In genomic region chr16:9099131-9099625, GRCh38 we compare ENCODE assay signal across 9 cellular contexts. TPM values are rescaled to one million over a fixed set of nuclear protein-coding genes. Genes with fewer than 3 reads are reported as not detected.
A peak's percentile ranks its signal among the peaks of the same experiment; 100 is the strongest.
DNase-seq lines count a peak whose midpoint lies in the region; ATAC-seq, FAIRE-seq and TF ChIP-seq lines count a peak whose summit lies in the region.
"Had no signal": no experiment of that assay in that cellular context is flagged by ENCODE, and none has a peak within 500 bp of the region (broad histone marks: within the 10 kb centered on the region; RNA-seq: fewer than 3 reads in every experiment).

No MANE protein-coding gene starts in this region.

- H3K36me3 ChIP-seq in CD4-positive, alpha-beta memory T cell (ENCODE audit: insufficient read depth, low read length) = peaks cover 30% of the 10 kb centered on the region
- peaks cover 43% of the 10 kb centered on the region for H3K36me3 ChIP-seq in GM23338 (ENCODE audit: insufficient read depth)
- H3K36me3 ChIP-seq in HepG2 (replicated peaks in 1 of 2; ENCODE audit: control insufficient read depth in 1 of 2, insufficient read depth in 2 of 2, low read length in 2 of 2) = peaks cover 30 to 70% of the 10 kb centered on the region in 2 experiments
- no peaks in the 10 kb centered on the region for H3K36me3 ChIP-seq in ovary

- peaks cover 100% of the 10 kb centered on the region for H3K4me1 ChIP-seq in CD4-positive, alpha-beta memory T cell (ENCODE audit: insufficient read depth, low read length)
- peaks cover 27% of the 10 kb centered on the region for H3K4me1 ChIP-seq in GM23338 (ENCODE audit: insufficient read depth)
- H3K4me1 ChIP-seq in HepG2 (ENCODE audit: insufficient read depth, low read length) = peaks cover 66% of the 10 kb centered on the region
- peaks cover 32% of the 10 kb centered on the region for H3K4me1 ChIP-seq in ovary (ENCODE audit: insufficient read depth)

- no peaks in the 10 kb centered on the region for H3K27me3 Mint-ChIP-seq in CD4-positive, alpha-beta memory T cell
- H3K27me3 Mint-ChIP-seq in GM23338 (ENCODE audit: insufficient read depth, low read depth, poor library complexity) (peaks cover 3% of the 10 kb centered on the region), WTC11 (ENCODE audit: low read depth) (no peaks in the 10 kb centered on the region)

- H3K36me3 Mint-ChIP-seq in CD4-positive, alpha-beta memory T cell = peaks cover 67 to 87% of the 10 kb centered on the region in 2 donors
- H3K36me3 Mint-ChIP-seq in GM23338 (ENCODE audit: low read depth) = peaks cover 93% of the 10 kb centered on the region
- H3K36me3 Mint-ChIP-seq in WTC11 = peaks cover 79% of the 10 kb centered on the region

- H2AFZ ChIP-seq in GM23338 (no peak overlapping the region), HepG2 (ENCODE audit: low read length) (no peak overlapping the region)

- H3K79me2 ChIP-seq in GM23338 (replicated peaks; ENCODE audit: insufficient read depth) (peaks cover 100% of the 10 kb centered on the region), HepG2 (ENCODE audit: insufficient read depth, low read length) (peaks cover 100% of the 10 kb centered on the region)

- no peaks in the 10 kb centered on the region for H3K9me2 ChIP-seq in GM23338 (ENCODE audit: insufficient read depth)

- intact Hi-C loops in CD4-positive, alpha-beta memory T cell (cut with micrococcal nuclease) = loop anchor here (10.0 kb wide), 1 partner anchor 474 kb away; the partner anchor contains the start of gene METTL22
- intact Hi-C loops in HepG2 (cut with micrococcal nuclease; ENCODE audit: unreplicated experiment) = loop anchor here (10.0 kb wide), 2 partner anchors 164 to 424 kb away; partner anchors contain the start of gene ABAT
- intact Hi-C loops in ovary (cut with DNase I) = no loop called here

- H3F3A ChIP-seq in GM23338 (replicated peaks; ENCODE audit: low read depth) = no peaks in the 10 kb centered on the region

- H3K9ac ChIP-seq in HepG2 (ENCODE audit: insufficient read depth, low read depth, low read length) = no peak overlapping the region

- TF ChIP-seq CTCF in GM23338 (conservative IDR thresholded peaks at IDR 0.05; ENCODE audit: low read depth in 2 of 2) = no peak
- TF ChIP-seq CTCF in WTC11 (IDR thresholded peaks at IDR 0.05) = no peak
- TF ChIP-seq CTCF in HepG2 (CRISPR knock-in tag; IDR thresholded peaks at IDR 0.05) = no peak
- no peak for TF ChIP-seq CTCF in ovary (IDR thresholded peaks at IDR 0.05)

- no peak for FAIRE-seq in HepG2 (lab: Jason Lieb, UNC)
- FAIRE-seq: H1 had no signal

- H3K27ac ChIP-seq in CD4-positive, alpha-beta memory T cell (ENCODE audit: low read depth, low read length) = no peak overlapping the region
- H3K27ac ChIP-seq in GM23338 (ENCODE audit: low read depth) = peak overlapping the region; percentile 59; the same call in 1 of the 2 replicates
- H3K27ac ChIP-seq in HepG2 (ENCODE audit: extremely low read length, insufficient read depth, low read length) = peak overlapping the region; percentile 0
- H3K27ac ChIP-seq in ovary = no peak overlapping the region

- DNase-seq in CD4-positive, alpha-beta memory T cell = no peak
- DNase-seq in GM23338 (ENCODE audit: low spot score) (no peak), WTC11 (ENCODE audit: low spot score) (no peak), HepG2 (ENCODE audit: low spot score) (peak; percentile 36), UCSD-AML1 (lab: John Stamatoyannopoulos, UW; ENCODE audit: unreplicated experiment) (no peak), DMS153 treated with DMSO at 0.1 percent for 48 hours (lab: John Stamatoyannopoulos, UW; ENCODE audit: unreplicated experiment) (no peak), ovary (no peak)

- WGBS in HepG2 (ENCODE audit: low lambda C conversion rate) = 74% methylated on average over 5 of the region's 5 CpGs
- 63 to 72% (median 65%) methylated on average over 5 of the region's 5 CpGs for WGBS in ovary, 3 donors

- H3K9me3 Mint-ChIP-seq in CD4-positive, alpha-beta memory T cell = no peaks in the 10 kb centered on the region
- no peaks in the 10 kb centered on the region for H3K9me3 Mint-ChIP-seq in GM23338
- no peaks in the 10 kb centered on the region for H3K9me3 Mint-ChIP-seq in WTC11

- TF ChIP-seq EP300 in HepG2 (IDR thresholded peaks at IDR 0.05; ENCODE audit: low read depth in 2 of 2, low read length in 2 of 2) (no peak), HepG2 (CRISPR knock-in tag; IDR thresholded peaks at IDR 0.05; ENCODE audit: borderline replicate concordance) (no peak), ovary (IDR thresholded peaks at IDR 0.05) (no peak)

- CTCF ChIA-PET in CD4-positive, alpha-beta memory T cell (lab: Charles Lee; ENCODE audit: partially characterized antibody) = no interaction called here
- CTCF ChIA-PET in WTC11 (lab: Charles Lee) = no interaction called here
- CTCF ChIA-PET in HepG2 (lab: Yijun Ruan, JAX; ENCODE audit: low intra/inter-chr PET ratio, low total read pairs) = no interaction called here

- peaks cover 97% of the 10 kb centered on the region for H4K20me1 ChIP-seq in GM23338 (replicated peaks; ENCODE audit: insufficient read depth)
- peaks cover 99% of the 10 kb centered on the region for H4K20me1 ChIP-seq in HepG2 (ENCODE audit: insufficient read depth, low read length)

- POLR2A ChIA-PET in CD4-positive, alpha-beta memory T cell (lab: Charles Lee; ENCODE audit: partially characterized antibody) = interaction anchor here (6.1 kb wide), 1 partner anchor 7 kb away, joined by 76 read pairs; the partner anchor contains the start of gene HAPSTR1
- POLR2A ChIA-PET in WTC11 (lab: Charles Lee) (no interaction called here), HepG2 (lab: Yijun Ruan, JAX) (no interaction called here)

- ATAC-seq in GM23338 (no peak), WTC11 (no peak), HepG2 (peak; percentile 10), GM21529 (IDR thresholded peaks at IDR 0.05; ENCODE audit: unreplicated experiment) (no peak)

- H3K9me3 ChIP-seq in CD4-positive, alpha-beta memory T cell (ENCODE audit: control insufficient read depth in 1 of 2, low read length in 2 of 2) = no peaks in the 10 kb centered on the region
- no peaks in the 10 kb centered on the region for H3K9me3 ChIP-seq in HepG2 (ENCODE audit: low read length)
- H3K9me3 ChIP-seq in ovary = no peaks in the 10 kb centered on the region

- no peak for TF ChIP-seq RAD21 in HepG2 (CRISPR knock-in tag; IDR thresholded peaks at IDR 0.05)

- BruUV-seq in HepG2 (replicated peaks; lab: Mats Ljungman, UMichigan) = no TSS peak

- peak overlapping the region; percentile 49 to 91 (median 63) for H3K27ac Mint-ChIP-seq in CD4-positive, alpha-beta memory T cell
- no peak overlapping the region for H3K27ac Mint-ChIP-seq in GM23338
- peak overlapping the region; percentile 79 for H3K27ac Mint-ChIP-seq in WTC11

- H3K4me2 ChIP-seq in GM23338 (no peak overlapping the region), HepG2 (ENCODE audit: low read depth, low read length) (peak overlapping the region; percentile 30)

- peaks cover 74 to 97% (median 86%) of the 10 kb centered on the region in 4 donors for H3K4me1 Mint-ChIP-seq in CD4-positive, alpha-beta memory T cell
- H3K4me1 Mint-ChIP-seq in GM23338 (peaks cover 33% of the 10 kb centered on the region), WTC11 (peaks cover 55% of the 10 kb centered on the region)

- no peaks in the 10 kb centered on the region for H3K27me3 ChIP-seq in CD4-positive, alpha-beta memory T cell (ENCODE audit: insufficient read depth, low read length)
- H3K27me3 ChIP-seq in GM23338 (ENCODE audit: insufficient read depth) = no peaks in the 10 kb centered on the region
- no peaks in the 10 kb centered on the region for H3K27me3 ChIP-seq in HepG2 (ENCODE audit: control insufficient read depth in 1 of 2, insufficient read depth in 2 of 2, low read length in 2 of 2)
- no peaks in the 10 kb centered on the region for H3K27me3 ChIP-seq in ovary

- in situ Hi-C loops in HepG2 (cut with HindIII; ENCODE audit: extremely low pct_ligation_motif_present, low pct_unique_long_range_greater_than_20kb) = no loop called here

- TF ChIP-seq POLR2A in HepG2 (IDR thresholded peaks at IDR 0.05; ENCODE audit: insufficient read depth in 1 of 2, low read depth in 2 of 2, low read length in 2 of 2) (no peak), ovary (IDR thresholded peaks at IDR 0.05) (no peak)

- H3K4me3 ChIP-seq in CD4-positive, alpha-beta memory T cell (ENCODE audit: low read length in 2 of 2) = no peak overlapping the region
- H3K4me3 ChIP-seq in GM23338 = no peak overlapping the region
- no peak overlapping the region for H3K4me3 ChIP-seq in HepG2 (replicated peaks in 1 of 3; ENCODE audit: insufficient read depth in 1 of 3, low read depth in 2 of 3, low read length in 3 of 3)
- no peak overlapping the region for H3K4me3 ChIP-seq in ovary

- H3K4me3 Mint-ChIP-seq in CD4-positive, alpha-beta memory T cell = peak overlapping the region; percentile 64 to 80 (median 74)
- H3K4me3 Mint-ChIP-seq in GM23338 = no peak overlapping the region
- H3K4me3 Mint-ChIP-seq in WTC11 = no peak overlapping the region

RNA-seq across cellular contexts. Expression of gene HAPSTR1, which starts 7.7 kb away (rescaled TPM):
- 10 to 100 TPM; 89.6 to 90.5 TPM for total RNA-seq in CD4-positive, alpha-beta memory T cell
- 10 to 100 TPM in 1 of 2 donors, 1 to 10 TPM in 1; 7.2 to 21.1 TPM for polyA plus RNA-seq in CD4-positive, alpha-beta memory T cell
- 66.0 and 66.3 TPM in 2 replicates for total RNA-seq in GM23338 (2014; rRNA removed; shearing (Covaris generic))
- polyA plus RNA-seq in GM23338 (2016; fragmentation: Nextera tagmentation; extraction: Ambion mirVana) (8.1 and 9.5 TPM in 2 replicates), HepG2 (2011; rRNA removed) (23.6 and 25.2 TPM in 2 replicates), ovary (10 to 100 TPM; 15.7 to 29.1 TPM)
- total RNA-seq in WTC11 (2021) (54.3 to 59.1 TPM (median 56.4 TPM) in 3 replicates), HepG2 (2016; rRNA removed; fragmentation: Illumina TruSeq; extraction: Trizol) (83.2 and 98.4 TPM in 2 replicates), ovary (10 to 100 TPM; 31.2 to 76.1 (median 57.5) TPM)
- 7.8 and 8.2 TPM in 2 replicates for total RNA-seq in HepG2 (2016; cell fraction: cytosol; rRNA removed; fragmentation: Illumina TruSeq; extraction: Trizol; ENCODE audit: low read depth)
- 84.4 and 87.6 TPM in 2 replicates for total RNA-seq in HepG2 (2016; cell fraction: insoluble cytoplasmic fraction; rRNA removed; fragmentation: Illumina TruSeq; extraction: Trizol)
- total RNA-seq in HepG2 (2016; cell fraction: membrane; rRNA removed; fragmentation: Illumina TruSeq; extraction: Trizol) = 37.9 and 42.3 TPM in 2 replicates
- 61.0 and 71.2 TPM in 2 replicates for total RNA-seq in HepG2 (2016; cell fraction: nucleus; rRNA removed; fragmentation: Illumina TruSeq; extraction: Trizol)
- 10.9 and 17.5 TPM in 2 replicates for polyA plus RNA-seq in HepG2 (2011; cell fraction: cytosol; rRNA removed)
- 18.7 and 24.1 TPM in 2 replicates for polyA plus RNA-seq in HepG2 (2011; cell fraction: nucleus; rRNA removed)
- 23.7 and 25.0 TPM in 2 replicates for polyA plus RNA-seq in HepG2 (2012)
- polyA plus RNA-seq in HepG2 (2016; cell fraction: cytosol; fragmentation: Illumina TruSeq; extraction: Trizol; ENCODE audit: low read depth) = 2.8 and 3.6 TPM in 2 replicates
- polyA plus RNA-seq in HepG2 (2016; cell fraction: insoluble cytoplasmic fraction; fragmentation: Illumina TruSeq; extraction: Trizol; ENCODE audit: low read depth) = 37.1 and 37.6 TPM in 2 replicates
- polyA plus RNA-seq in HepG2 (2016; cell fraction: membrane; fragmentation: Illumina TruSeq; extraction: Trizol; ENCODE audit: low read depth) = 13.0 and 13.5 TPM in 2 replicates
- 44.6 and 47.8 TPM in 2 replicates for polyA plus RNA-seq in HepG2 (2016; cell fraction: nucleus; fragmentation: Illumina TruSeq; extraction: Trizol; ENCODE audit: insufficient read depth, low read depth)
- 32.6 and 37.5 TPM in 2 replicates for polyA minus RNA-seq in HepG2 (2011; rRNA and poly(A)+ RNA removed; ENCODE audit: low replicate concordance)
- 34.0 and 41.8 TPM in 2 replicates for polyA minus RNA-seq in HepG2 (2011; cell fraction: cytosol; rRNA and poly(A)+ RNA removed)
- 81.2 and 89.8 TPM in 2 replicates for polyA minus RNA-seq in HepG2 (2011; cell fraction: nucleus; rRNA and poly(A)+ RNA removed)

Comparison
In these comparisons a context has a peak if more than half of its experiments do, and no peak if none do; other contexts are left out.
1. H3K27ac ChIP-seq: peak in GM23338 (single experiment) and HepG2 (single experiment); none in CD4-positive, alpha-beta memory T cell (single experiment) and ovary (0 of 2).
2. H3K4me3 Mint-ChIP-seq: peak in CD4-positive, alpha-beta memory T cell (8 of 8); none in GM23338 (single experiment) and WTC11 (single experiment).
3. intact Hi-C loops: an anchor here in CD4-positive, alpha-beta memory T cell (10.0 kb wide) and HepG2 (10.0 kb wide); none called in ovary.